17 cellular contexts compared by ENCODE assay signal in the genomic region with DNA sequence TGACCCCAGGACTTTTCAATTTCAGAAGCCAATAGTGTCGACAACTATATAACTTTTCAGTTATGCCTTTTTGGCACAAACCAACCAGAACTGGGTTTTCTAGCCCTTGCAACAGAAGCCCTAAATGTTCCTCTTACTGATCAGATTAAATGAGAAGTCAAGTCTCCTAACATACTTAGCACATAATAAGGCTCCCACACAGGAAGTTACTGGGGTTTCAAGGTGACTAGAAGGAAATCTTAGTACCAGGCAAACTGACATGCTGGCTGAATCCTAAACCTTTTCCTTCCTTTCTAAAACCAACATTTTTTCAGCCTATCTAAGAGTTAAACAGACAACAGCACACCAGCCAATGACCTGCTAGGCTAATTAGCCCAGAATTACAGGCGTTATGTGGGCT.
DNase-seq lines count a peak whose midpoint lies in the region; ATAC-seq and TF ChIP-seq lines count a peak whose summit lies in the region.
"Had no signal": no experiment of that assay in that cellular context is flagged by ENCODE, and none has a peak within 500 bp of the region (broad histone marks: within the 10 kb centered on the region; RNA-seq: fewer than 3 reads in every experiment).

No MANE protein-coding gene starts in this region.

- H3K36me3 Mint-ChIP-seq in mesothelial cell of epicardium: no peaks in the 10 kb centered on the region
- H3K36me3 Mint-ChIP-seq in CD4-positive, alpha-beta T cell (ENCODE audit: low read depth): no peaks in the 10 kb centered on the region
- H3K36me3 Mint-ChIP-seq: CD8-positive, alpha-beta T cell had no signal

- no peaks in the 10 kb centered on the region for H3K27me3 Mint-ChIP-seq in mesothelial cell of epicardium (ENCODE audit: low read depth)
- peaks cover 5% of the 10 kb centered on the region for H3K27me3 Mint-ChIP-seq in CD4-positive, alpha-beta T cell

- H3K27ac Mint-ChIP-seq in mesothelial cell of epicardium: peak overlapping the region; percentile 6
- H3K27ac Mint-ChIP-seq in CD4-positive, alpha-beta T cell: no peak overlapping the region
- H3K27ac Mint-ChIP-seq: CD8-positive, alpha-beta T cell; HFFc6 had no signal

- H3K9me3 Mint-ChIP-seq in mesothelial cell of epicardium: peaks cover 9% of the 10 kb centered on the region
- H3K9me3 Mint-ChIP-seq in CD4-positive, alpha-beta T cell: peaks cover 4% of the 10 kb centered on the region

- no peak overlapping the region for H3K4me3 Mint-ChIP-seq in mesothelial cell of epicardium
- H3K4me3 Mint-ChIP-seq in CD4-positive, alpha-beta T cell: no peak overlapping the region
- H3K4me3 Mint-ChIP-seq: CD8-positive, alpha-beta T cell; HFFc6 had no signal

- no peaks in the 10 kb centered on the region for H3K9me3 ChIP-seq in BLaER1
- H3K9me3 ChIP-seq in CD4-positive, alpha-beta T cell (ENCODE audit: control insufficient read depth, low read length): peaks cover 5% of the 10 kb centered on the region

- ATAC-seq in GM19351 (IDR thresholded peaks at IDR 0.05; ENCODE audit: unreplicated experiment) (peak; percentile 63), HG02884 (IDR thresholded peaks at IDR 0.05; ENCODE audit: unreplicated experiment) (peak; percentile 80)
- no peak for ATAC-seq in CD4-positive, alpha-beta T cell (ENCODE audit: poor library complexity)
- ATAC-seq: CD8-positive, alpha-beta T cell had no signal

- H4K20me1 ChIP-seq in BLaER1: no peaks in the 10 kb centered on the region

- CTCF ChIA-PET in CD4-positive, alpha-beta T cell (lab: Charles Lee): no interaction called here

- H3K4me1 Mint-ChIP-seq in mesothelial cell of epicardium: peaks cover 11% of the 10 kb centered on the region
- no peaks in the 10 kb centered on the region for H3K4me1 Mint-ChIP-seq in CD4-positive, alpha-beta T cell (ENCODE audit: low read depth)

- no peaks in the 10 kb centered on the region for H3K27me3 ChIP-seq in BLaER1
- no peaks in the 10 kb centered on the region for H3K27me3 ChIP-seq in CD4-positive, alpha-beta T cell (ENCODE audit: control insufficient read depth, insufficient read depth, low read length)

- peak overlapping the region; percentile 31 for H3K4me2 ChIP-seq in BLaER1

- H3K4me3 ChIP-seq in BLaER1: no peak overlapping the region

- H3K27ac ChIP-seq in BLaER1: no peak overlapping the region
- no peak overlapping the region for H3K27ac ChIP-seq in CD4-positive, alpha-beta T cell (ENCODE audit: low read depth, low read length)
- H3K27ac ChIP-seq: C4-2B had no signal

- peaks cover 15% of the 10 kb centered on the region for H3K4me1 ChIP-seq in BLaER1

- POLR2A ChIA-PET in CD4-positive, alpha-beta T cell (lab: Charles Lee): no interaction called here

- DNase-seq in mesothelial cell of epicardium (ENCODE audit: low spot score in 2 of 2, unreplicated experiment in 2 of 2): no peak
- DNase-seq in NCI-H524 (lab: John Stamatoyannopoulos, UW): no peak
- no peak for DNase-seq in LoVo (ENCODE audit: low spot score)
- no peak for DNase-seq in CD4-positive, alpha-beta T cell
- DNase-seq: 8988T; CD8-positive, alpha-beta T cell; COR-L47; DMS153; DND-41; GDM1; HCEC 1CT; HFFc6; KBM-7 had no signal

- 0 out of 2 replicates have a peak overlapping the region, but pooled peaks have one; percentile 6 for H3K9ac ChIP-seq in BLaER1

- no peak for TF ChIP-seq CTCF in mesothelial cell of epicardium (IDR thresholded peaks at IDR 0.05; ENCODE audit: unreplicated experiment)
- TF ChIP-seq CTCF in CD4-positive, alpha-beta T cell (IDR thresholded peaks at IDR 0.05): no peak

- intact Hi-C loops in CD4-positive, alpha-beta T cell (cut with DNase I, micrococcal nuclease): no loop called here

- H3K36me3 ChIP-seq in BLaER1: no peaks in the 10 kb centered on the region
